8 cellular contexts compared by ENCODE assay signal in the genomic region with DNA sequence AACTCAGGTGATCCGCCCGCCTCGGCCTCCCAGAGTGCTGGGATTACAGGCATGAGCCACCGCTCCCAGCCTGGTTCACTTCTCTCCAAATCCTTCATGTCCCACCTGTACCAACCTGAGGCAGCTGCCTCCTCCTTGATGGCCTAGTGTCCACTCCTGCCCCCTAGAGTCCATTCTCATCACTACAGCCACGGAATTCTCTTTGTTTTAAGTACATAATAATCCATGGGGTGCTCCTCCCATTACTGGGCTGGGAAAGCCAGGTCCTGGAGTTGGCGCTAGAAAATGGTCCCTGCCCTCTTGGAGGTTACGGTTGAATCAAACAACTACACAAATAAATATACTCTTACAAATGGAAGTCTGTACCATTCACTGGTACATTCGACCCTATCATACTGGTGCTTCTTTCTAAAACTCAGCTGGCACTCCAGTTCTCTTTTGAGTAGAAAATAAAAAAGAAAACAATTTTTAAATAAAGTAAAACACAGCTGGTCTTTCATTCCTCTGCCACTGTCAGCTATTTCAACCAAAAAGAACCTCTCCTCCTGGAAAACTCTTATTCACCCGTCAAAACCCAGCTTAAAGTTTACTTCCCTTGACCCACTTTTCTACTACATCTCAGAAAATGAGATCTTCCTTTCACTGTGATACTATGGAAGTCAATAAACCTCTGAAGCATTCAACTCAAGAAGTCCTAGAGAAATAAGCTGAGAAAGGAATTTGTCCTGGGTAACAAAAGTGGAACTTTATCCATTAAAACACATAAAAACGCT. TPM values are rescaled to one million over a fixed set of nuclear protein-coding genes. Genes with fewer than 3 reads are reported as not detected.
DNase-seq lines count a peak whose midpoint lies in the region; ATAC-seq, FAIRE-seq and TF ChIP-seq lines count a peak whose summit lies in the region.

No MANE protein-coding gene starts in this region.

- H3K9me3 ChIP-seq in kidney (ENCODE audit: control insufficient read depth in 1 of 2, low read length in 2 of 2): peaks cover 0 to 2% of the 10 kb centered on the region in 2 donors

- H3K9ac ChIP-seq in kidney (ENCODE audit: low read length in 2 of 2): no peak overlapping the region

- H3K36me3 ChIP-seq in kidney (ENCODE audit: control insufficient read depth in 1 of 2, insufficient read depth in 2 of 2, low read length in 2 of 2): no peaks in the 10 kb centered on the region

- ATAC-seq in HG03280 (IDR thresholded peaks at IDR 0.05; ENCODE audit: unreplicated experiment): no peak
- no peak for ATAC-seq in GM18867 (IDR thresholded peaks at IDR 0.05; ENCODE audit: unreplicated experiment)
- no peak for ATAC-seq in esophagus mucosa
- ATAC-seq in HG03139 (IDR thresholded peaks at IDR 0.05; ENCODE audit: unreplicated experiment): no peak

- intact Hi-C loops in kidney (cut with DNase I): no loop called here

- no peak for DNase-seq in D721Med (ENCODE audit: insufficient read length, low spot score)
- DNase-seq in HT1080 (ENCODE audit: low read depth): peak; percentile 17
- DNase-seq in activated CD8-positive, alpha-beta memory T cell treated with anti-CD3 and anti-CD28 coated beads, Interleukin-2, amount 50 U/mL, for 4 hours: peak; percentile 35
- no peak for DNase-seq in kidney

- FAIRE-seq in D721Med (lab: Jason Lieb, UNC) (no peak), kidney (lab: Jason Lieb, UNC) (no peak)

- TF ChIP-seq CTCF in D721Med (IDR thresholded peaks at IDR 0.05; ENCODE audit: insufficient read depth, missing control alignments) (peak; percentile 9), kidney (IDR thresholded peaks at IDR 0.05; ENCODE audit: borderline replicate concordance, extremely low read depth, insufficient read depth) (peak; percentile 23)

- no peaks in the 10 kb centered on the region for H3K4me1 ChIP-seq in kidney (ENCODE audit: control insufficient read depth in 1 of 2, insufficient read depth in 1 of 2, low read depth in 1 of 2, low read length in 2 of 2)

- no peak overlapping the region for H3K27ac ChIP-seq in kidney (ENCODE audit: low read depth in 2 of 2, low read length in 2 of 2)

- no peak overlapping the region for H3K4me3 ChIP-seq in kidney (ENCODE audit: low read length in 2 of 2)

RNA-seq across cellular contexts. Expression of gene ARHGEF18, which starts 22.4 kb away (rescaled TPM):
- 20.5 and 20.7 TPM in 2 replicates for total RNA-seq in HT1080 (2014; rRNA removed; shearing (Covaris generic))
- polyA plus RNA-seq in HT1080 (2015; cell fraction: cytosol; rRNA removed): 15.0 and 17.3 TPM in 2 replicates
- 22.2 and 23.3 TPM in 2 replicates for polyA plus RNA-seq in HT1080 (2015; cell fraction: nucleus; rRNA removed)
- total RNA-seq in kidney: 42.6 TPM
- polyA plus RNA-seq in kidney (ENCODE audit: insufficient read depth, low read depth, low replicate concordance): 18.5 TPM
- total RNA-seq in esophagus mucosa: 18.4 TPM

RNA-seq across cellular contexts. Expression of gene INSR, which starts 32.1 kb away (rescaled TPM):
- total RNA-seq in HT1080 (2014; rRNA removed; shearing (Covaris generic)): 0.11 and 0.50 TPM in 2 replicates
- polyA plus RNA-seq in HT1080 (2015; cell fraction: cytosol; rRNA removed): 0.07 and 0.12 TPM in 2 replicates
- polyA plus RNA-seq in HT1080 (2015; cell fraction: nucleus; rRNA removed): 0.24 and 0.27 TPM in 2 replicates
- 50.4 TPM for total RNA-seq in kidney
- 15.5 TPM for polyA plus RNA-seq in kidney (ENCODE audit: insufficient read depth, low read depth, low replicate concordance)
- total RNA-seq in esophagus mucosa: 6.9 TPM

Comparison
In these comparisons a context has a peak if more than half of its experiments do, and no peak if none do; other contexts are left out.
1. DNase-seq: peak in HT1080 (single experiment) and activated CD8-positive, alpha-beta memory T cell treated with anti-CD3 and anti-CD28 coated beads, Interleukin-2, amount 50 U/mL, for 4 hours (single experiment); none in D721Med (single experiment) and kidney (single experiment).